Comparison of ENCODE assay signal across 1 cellular context in the genomic region with DNA sequence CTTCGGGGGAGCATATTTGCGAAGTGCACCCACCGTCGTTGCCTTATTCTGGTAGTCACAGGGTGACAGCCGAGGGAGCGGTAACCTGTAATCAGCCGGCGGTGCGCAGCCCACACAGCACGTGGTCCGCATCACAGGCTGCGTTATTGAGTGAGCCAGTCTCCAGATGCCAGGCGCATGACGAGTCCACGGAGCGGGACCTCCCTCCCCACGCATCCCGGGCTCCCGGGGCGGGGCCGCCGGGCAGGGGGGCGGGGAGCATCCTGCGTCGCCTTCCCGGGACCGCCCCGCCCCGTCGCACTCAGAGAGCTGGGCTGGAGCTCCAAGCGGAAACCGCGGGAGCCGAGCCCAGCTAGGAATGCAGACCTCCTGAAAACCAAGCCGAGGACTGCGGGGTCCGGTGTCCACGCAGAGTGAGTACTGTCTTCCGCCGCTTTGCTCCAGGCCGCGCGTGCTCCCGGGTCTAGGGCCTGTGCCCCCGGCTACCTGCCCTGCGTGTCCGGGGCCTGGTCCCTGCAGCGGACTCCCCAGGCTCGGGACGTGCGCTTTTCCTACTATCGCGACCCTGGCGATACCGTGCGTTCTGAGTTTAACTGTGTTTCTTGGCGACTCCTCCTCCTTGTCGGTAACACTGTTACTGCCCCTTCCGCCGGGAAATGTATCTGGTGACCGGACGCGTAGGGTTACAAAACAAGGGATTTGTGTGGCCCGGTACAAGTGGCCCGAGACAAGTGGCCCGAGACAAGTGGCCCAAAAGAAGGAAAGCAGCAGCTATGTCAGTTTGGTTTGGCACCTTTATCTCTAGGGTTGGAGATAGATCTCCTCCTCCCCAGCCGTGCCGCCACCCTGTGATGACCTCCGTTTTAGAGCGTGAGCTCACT.
A peak's percentile ranks its signal among the peaks of the same experiment; 100 is the strongest.
TF ChIP-seq lines count a peak whose summit lies in the region.

No MANE protein-coding gene starts in this region.

TF ChIP-seq in K562, 482 proteins besides CTCF, POLR2A, EP300 and RAD21 (continued from another document and continues in another):
- TF ChIP-seq, protein P1, sequence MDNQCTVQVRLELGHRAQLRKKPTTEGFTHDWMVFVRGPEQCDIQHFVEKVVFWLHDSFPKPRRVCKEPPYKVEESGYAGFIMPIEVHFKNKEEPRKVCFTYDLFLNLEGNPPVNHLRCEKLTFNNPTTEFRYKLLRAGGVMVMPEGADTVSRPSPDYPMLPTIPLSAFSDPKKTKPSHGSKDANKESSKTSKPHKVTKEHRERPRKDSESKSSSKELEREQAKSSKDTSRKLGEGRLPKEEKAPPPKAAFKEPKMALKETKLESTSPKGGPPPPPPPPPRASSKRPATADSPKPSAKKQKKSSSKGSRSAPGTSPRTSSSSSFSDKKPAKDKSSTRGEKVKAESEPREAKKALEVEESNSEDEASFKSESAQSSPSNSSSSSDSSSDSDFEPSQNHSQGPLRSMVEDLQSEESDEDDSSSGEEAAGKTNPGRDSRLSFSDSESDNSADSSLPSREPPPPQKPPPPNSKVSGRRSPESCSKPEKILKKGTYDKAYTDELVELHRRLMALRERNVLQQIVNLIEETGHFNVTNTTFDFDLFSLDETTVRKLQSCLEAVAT (IDR thresholded peaks at IDR 0.05) = peak in 1 of 2 experiments; percentile 21; a peak in 1 of 4 replicates
- TF ChIP-seq, protein P2, sequence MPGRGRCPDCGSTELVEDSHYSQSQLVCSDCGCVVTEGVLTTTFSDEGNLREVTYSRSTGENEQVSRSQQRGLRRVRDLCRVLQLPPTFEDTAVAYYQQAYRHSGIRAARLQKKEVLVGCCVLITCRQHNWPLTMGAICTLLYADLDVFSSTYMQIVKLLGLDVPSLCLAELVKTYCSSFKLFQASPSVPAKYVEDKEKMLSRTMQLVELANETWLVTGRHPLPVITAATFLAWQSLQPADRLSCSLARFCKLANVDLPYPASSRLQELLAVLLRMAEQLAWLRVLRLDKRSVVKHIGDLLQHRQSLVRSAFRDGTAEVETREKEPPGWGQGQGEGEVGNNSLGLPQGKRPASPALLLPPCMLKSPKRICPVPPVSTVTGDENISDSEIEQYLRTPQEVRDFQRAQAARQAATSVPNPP (IDR thresholded peaks at IDR 0.05; ENCODE audit: borderline replicate concordance, insufficient read depth, insufficient read length) = no peak
- TF ChIP-seq, protein P3, sequence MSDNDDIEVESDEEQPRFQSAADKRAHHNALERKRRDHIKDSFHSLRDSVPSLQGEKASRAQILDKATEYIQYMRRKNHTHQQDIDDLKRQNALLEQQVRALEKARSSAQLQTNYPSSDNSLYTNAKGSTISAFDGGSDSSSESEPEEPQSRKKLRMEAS (CRISPR knock-in tag; IDR thresholded peaks at IDR 0.05) = peak; percentile 98
- TF ChIP-seq ZNF785 (CRISPR knock-in tag; IDR thresholded peaks at IDR 0.05) (no peak), FOXP1 (CRISPR knock-in tag; IDR thresholded peaks at IDR 0.05) (peak; percentile 48; the same call in 1 of the 2 replicates), CREM (IDR thresholded peaks at IDR 0.05; ENCODE audit: low read depth) (peak; percentile 76), C11orf30 (IDR thresholded peaks at IDR 0.05; ENCODE audit: low read depth) (peak; percentile 66; the same call in 1 of the 2 replicates), ZBTB17 (CRISPR knock-in tag; IDR thresholded peaks at IDR 0.05) (no peak), SUPT5H (IDR thresholded peaks at IDR 0.05) (peak; percentile 76), GMEB1 (CRISPR knock-in tag; IDR thresholded peaks at IDR 0.05) (peak; percentile 36; the same call in 1 of the 2 replicates), MECOM (CRISPR knock-in tag; IDR thresholded peaks at IDR 0.05) (no peak), ZNF253 (CRISPR knock-in tag; conservative IDR thresholded peaks at IDR 0.05) (no peak), ZNF431 (CRISPR knock-in tag; IDR thresholded peaks at IDR 0.05) (no peak; the same call in 1 of the 2 replicates), NBN (IDR thresholded peaks at IDR 0.05; ENCODE audit: low read depth) (0 out of 2 replicates have a peak, but pooled peaks have one; percentile 66), ZNF12 (CRISPR knock-in tag; IDR thresholded peaks at IDR 0.05) (no peak; the same call in 1 of the 2 replicates), RUNX1 (IDR thresholded peaks at IDR 0.05; ENCODE audit: low read depth) (0 out of 2 replicates have a peak, but pooled peaks have one; percentile 44), HOXB6 (CRISPR knock-in tag; IDR thresholded peaks at IDR 0.05; ENCODE audit: borderline replicate concordance) (no peak), BRCA1 (IDR thresholded peaks at IDR 0.05) (no peak), BRCA1 (CRISPR knock-in tag; IDR thresholded peaks at IDR 0.05) (no peak), CTCFL (IDR thresholded peaks at IDR 0.05; ENCODE audit: borderline replicate concordance, insufficient read depth, low read depth, low read length, poor library complexity, severe bottlenecking) (no peak), TRIM28 (IDR thresholded peaks at IDR 0.05) (peak; percentile 41; the same call in 1 of the 2 replicates), ZNF644 (tag; IDR thresholded peaks at IDR 0.05; ENCODE audit: low read depth) (no peak), ZFP1 (CRISPR knock-in tag; IDR thresholded peaks at IDR 0.05) (no peak), ZNF766 (CRISPR knock-in tag; conservative IDR thresholded peaks at IDR 0.05) (0 out of 2 replicates have a peak, but pooled peaks have one; percentile 33), MTA1 (IDR thresholded peaks at IDR 0.05; ENCODE audit: borderline replicate concordance) (peak; percentile 76), GABPA (tag; conservative IDR thresholded peaks at IDR 0.05; ENCODE audit: low read depth) (peak; percentile 91), RFX1 (IDR thresholded peaks at IDR 0.05) (no peak), ELK3 (CRISPR knock-in tag; IDR thresholded peaks at IDR 0.05) (no peak), ZHX1 (conservative IDR thresholded peaks at IDR 0.05; ENCODE audit: low read length) (no peak), ZBED1 (IDR thresholded peaks at IDR 0.05) (peak; percentile 99), SIX5 (IDR thresholded peaks at IDR 0.05; ENCODE audit: borderline replicate concordance in 1 of 2, insufficient read depth in 1 of 2, low read depth in 1 of 2, low read length in 2 of 2) (no peak), ZEB2 (IDR thresholded peaks at IDR 0.05) (no peak; the same call in 1 of the 2 replicates)
- TF ChIP-seq, protein P4, sequence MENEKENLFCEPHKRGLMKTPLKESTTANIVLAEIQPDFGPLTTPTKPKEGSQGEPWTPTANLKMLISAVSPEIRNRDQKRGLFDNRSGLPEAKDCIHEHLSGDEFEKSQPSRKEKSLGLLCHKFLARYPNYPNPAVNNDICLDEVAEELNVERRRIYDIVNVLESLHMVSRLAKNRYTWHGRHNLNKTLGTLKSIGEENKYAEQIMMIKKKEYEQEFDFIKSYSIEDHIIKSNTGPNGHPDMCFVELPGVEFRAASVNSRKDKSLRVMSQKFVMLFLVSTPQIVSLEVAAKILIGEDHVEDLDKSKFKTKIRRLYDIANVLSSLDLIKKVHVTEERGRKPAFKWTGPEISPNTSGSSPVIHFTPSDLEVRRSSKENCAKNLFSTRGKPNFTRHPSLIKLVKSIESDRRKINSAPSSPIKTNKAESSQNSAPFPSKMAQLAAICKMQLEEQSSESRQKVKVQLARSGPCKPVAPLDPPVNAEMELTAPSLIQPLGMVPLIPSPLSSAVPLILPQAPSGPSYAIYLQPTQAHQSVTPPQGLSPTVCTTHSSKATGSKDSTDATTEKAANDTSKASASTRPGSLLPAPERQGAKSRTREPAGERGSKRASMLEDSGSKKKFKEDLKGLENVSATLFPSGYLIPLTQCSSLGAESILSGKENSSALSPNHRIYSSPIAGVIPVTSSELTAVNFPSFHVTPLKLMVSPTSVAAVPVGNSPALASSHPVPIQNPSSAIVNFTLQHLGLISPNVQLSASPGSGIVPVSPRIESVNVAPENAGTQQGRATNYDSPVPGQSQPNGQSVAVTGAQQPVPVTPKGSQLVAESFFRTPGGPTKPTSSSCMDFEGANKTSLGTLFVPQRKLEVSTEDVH (IDR thresholded peaks at IDR 0.05; ENCODE audit: low read depth, partially characterized antibody) = no peak
- TF ChIP-seq, protein P5, sequence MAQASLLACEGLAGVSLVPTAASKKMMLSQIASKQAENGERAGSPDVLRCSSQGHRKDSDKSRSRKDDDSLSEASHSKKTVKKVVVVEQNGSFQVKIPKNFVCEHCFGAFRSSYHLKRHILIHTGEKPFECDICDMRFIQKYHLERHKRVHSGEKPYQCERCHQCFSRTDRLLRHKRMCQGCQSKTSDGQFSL (CRISPR knock-in tag; IDR thresholded peaks at IDR 0.05) = 0 out of 2 replicates have a peak, but pooled peaks have one; percentile 32
- TF ChIP-seq, protein P5 (tag; IDR thresholded peaks at IDR 0.05) = no peak
- TF ChIP-seq, protein P6, sequence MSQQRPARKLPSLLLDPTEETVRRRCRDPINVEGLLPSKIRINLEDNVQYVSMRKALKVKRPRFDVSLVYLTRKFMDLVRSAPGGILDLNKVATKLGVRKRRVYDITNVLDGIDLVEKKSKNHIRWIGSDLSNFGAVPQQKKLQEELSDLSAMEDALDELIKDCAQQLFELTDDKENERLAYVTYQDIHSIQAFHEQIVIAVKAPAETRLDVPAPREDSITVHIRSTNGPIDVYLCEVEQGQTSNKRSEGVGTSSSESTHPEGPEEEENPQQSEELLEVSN (IDR thresholded peaks at IDR 0.05; ENCODE audit: borderline replicate concordance in 1 of 2, extremely low read depth in 1 of 2, insufficient read depth in 1 of 2, insufficient read length in 1 of 2, low read depth in 1 of 2, low read length in 1 of 2, poor library complexity in 1 of 2, severe bottlenecking in 1 of 2) = peak; percentile 91 to 95
- TF ChIP-seq, protein P7, sequence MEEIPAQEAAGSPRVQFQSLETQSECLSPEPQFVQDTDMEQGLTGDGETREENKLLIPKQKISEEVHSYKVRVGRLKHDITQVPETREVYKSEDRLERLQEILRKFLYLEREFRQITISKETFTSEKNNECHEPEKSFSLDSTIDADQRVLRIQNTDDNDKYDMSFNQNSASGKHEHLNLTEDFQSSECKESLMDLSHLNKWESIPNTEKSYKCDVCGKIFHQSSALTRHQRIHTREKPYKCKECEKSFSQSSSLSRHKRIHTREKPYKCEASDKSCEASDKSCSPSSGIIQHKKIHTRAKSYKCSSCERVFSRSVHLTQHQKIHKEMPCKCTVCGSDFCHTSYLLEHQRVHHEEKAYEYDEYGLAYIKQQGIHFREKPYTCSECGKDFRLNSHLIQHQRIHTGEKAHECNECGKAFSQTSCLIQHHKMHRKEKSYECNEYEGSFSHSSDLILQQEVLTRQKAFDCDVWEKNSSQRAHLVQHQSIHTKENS (CRISPR knock-in tag; IDR thresholded peaks at IDR 0.05) = no peak
